34 cellular contexts compared by ENCODE assay signal in the genomic region with DNA sequence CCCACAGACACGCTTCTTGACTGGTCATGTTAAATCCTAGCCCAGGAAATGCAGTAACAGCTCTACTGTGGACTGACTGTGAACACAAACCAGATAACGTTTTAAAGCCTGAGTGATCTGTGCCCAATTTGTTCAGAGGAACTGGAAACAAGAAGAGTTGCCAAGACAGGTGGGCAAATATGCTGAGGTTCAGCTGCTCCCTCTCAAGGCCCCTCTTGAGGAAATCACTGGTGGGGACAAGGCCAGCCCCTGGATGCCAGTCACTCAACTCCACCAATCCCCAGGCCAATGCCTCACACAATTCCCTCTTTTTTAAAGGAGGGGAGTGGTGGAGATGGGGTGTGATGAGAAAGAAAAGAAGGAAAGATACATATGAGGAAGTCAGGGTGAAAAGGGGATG.
"Had no signal": no experiment of that assay in that cellular context is flagged by ENCODE, and none has a peak within 500 bp of the region (broad histone marks: within the 10 kb centered on the region; RNA-seq: fewer than 3 reads in every experiment).

No MANE protein-coding gene starts in this region.

- H3K27me3 ChIP-seq: MG63 had no signal

- H3K9ac ChIP-seq: KMS-11 had no signal

- H3K4me2 ChIP-seq: KMS-11 had no signal

- H3K36me3 ChIP-seq: MG63 had no signal

- DNase-seq: Karpas-422, Kasumi-1, KG1, MG63, MM.1S, MV-4-11, NCI-H1048, NCI-H1092 treated with DMSO at 0.1 percent for 48 hours, NCI-H1105, NCI-H1105 treated with DMSO at 0.1 percent for 48 hours, NCI-H1417, NCI-H1417 treated with DMSO at 0.1 percent for 48 hours, NCI-H1436, NCI-H1436 treated with DMSO at 0.1 percent for 48 hours, NCI-H146, NCI-H1694, NCI-H1694 treated with DMSO at 0.1 percent for 48 hours, NCI-H187, NCI-H187 treated with DMSO at 0.1 percent for 48 hours, NCI-H1930, NCI-H2029, NCI-H2029 treated with DMSO at 0.1 percent for 48 hours, NCI-H2081, NCI-H2081 treated with DMSO at 0.1 percent for 48 hours, NCI-H2107, NCI-H2171, NCI-H2171 treated with DMSO at 0.1 percent for 48 hours, NCI-H2227 treated with DMSO at 0.1 percent for 48 hours, NCI-H226, NCI-H345, NCI-H446, NCI-H446 treated with DMSO at 0.1 percent for 48 hours, NCI-H510A had no signal

- H3K9me3 ChIP-seq: MG63 had no signal

- H3K27ac ChIP-seq: KMS-11 had no signal

- H3K4me3 ChIP-seq: MG63 had no signal
